Comparison of ENCODE assay signal across 22 cellular contexts in genomic region chr11:70343631-70344030, GRCh38.
"Had no signal": no experiment of that assay in that cellular context is flagged by ENCODE, and none has a peak within 500 bp of the region (broad histone marks: within the 10 kb centered on the region; RNA-seq: fewer than 3 reads in every experiment).

No MANE protein-coding gene starts in this region.

- ATAC-seq: activated naive CD8-positive, alpha-beta T cell treated with anti-CD3 and anti-CD28 coated beads, Interleukin-2, amount 50 U/mL, for 24 hours; gastrocnemius medialis; lower lobe of right lung; natural killer cell had no signal

- DNase-seq: activated B cell treated with CpG ODN at 0.5 μM for 24 hours; activated CD4-positive, alpha-beta memory T cell treated with anti-CD3 and anti-CD28 coated beads, Interleukin-2, amount 10 ng/mL, durations not matched to agents 7 days and 5 days; activated CD4-positive, alpha-beta T cell treated with anti-CD3 and anti-CD28 coated beads for 4 hours; activated naive CD4-positive, alpha-beta T cell treated with Interleukin-2 at 50 U/mL for 16 hours; activated naive CD8-positive, alpha-beta T cell treated with anti-CD3 and anti-CD28 coated beads, Interleukin-2, amount 50 U/mL, for 24 hours; activated T-cell treated with anti-CD3 and anti-CD28 coated beads, Interleukin-2, amount 50 U/mL, for 24 hours; anterior cingulate cortex; central memory CD4-positive, alpha-beta T cell; gastrocnemius medialis; heart left ventricle; kidney; lower lobe of right lung; natural killer cell; ovary; stimulated activated CD4-positive, alpha-beta T cell treated with anti-CD3 and anti-CD28 coated beads, Interleukin-2, amount 100 ng/mL, for 24 hours; stimulated activated naive CD4-positive, alpha-beta T cell treated with Interleukin-2 at 50 U/mL for 16 hours; T-helper 1 cell; T-helper 9 cell; tibial artery had no signal

- FAIRE-seq: colon, endometrium, kidney, urothelium cell line had no signal
